Comparison of ENCODE assay signal across 31 cellular contexts in genomic region chr2:119616421-119616820, GRCh38.
"Had no signal": no experiment of that assay in that cellular context is flagged by ENCODE, and none has a peak within 500 bp of the region (broad histone marks: within the 10 kb centered on the region; RNA-seq: fewer than 3 reads in every experiment).

No MANE protein-coding gene starts in this region.

- H3K9me3 ChIP-seq: body of pancreas, SK-N-SH had no signal

- H3K36me3 Mint-ChIP-seq: T-cell had no signal

- DNase-seq: activated CD4-positive, alpha-beta T cell treated with anti-CD3 and anti-CD28 coated beads, Interleukin-2, amount 10 ng/mL, durations not matched to agents 7 days and 5 days; activated CD4-positive, alpha-beta T cell treated with anti-CD3 and anti-CD28 coated beads, Interleukin-2, amount 50 U/mL, for 48 hours; activated CD8-positive, alpha-beta memory T cell treated with anti-CD3 and anti-CD28 coated beads, Interleukin-2, amount 50 U/mL, for 4 hours; activated CD8-positive, alpha-beta T cell treated with anti-CD3 and anti-CD28 coated beads, Interleukin-2, amount 10 ng/mL, durations not matched to agents 7 days and 5 days; activated gamma-delta T cell treated with Interleukin-2 at 50 U/mL for 16 hours; activated naive CD4-positive, alpha-beta T cell treated with anti-CD3 and anti-CD28 coated beads for 36 hours; activated T-cell treated with anti-CD3 and anti-CD28 coated beads for 4 hours; activated T-cell treated with anti-CD3 and anti-CD28 coated beads, Interleukin-2, amount 50 U/mL, for 4 hours; adrenal gland; body of pancreas; Kasumi-1; KG1; MG63; NCI-H1092; NCI-H1436 treated with DMSO at 0.1 percent for 48 hours; NCI-H1694 treated with DMSO at 0.1 percent for 48 hours; NCI-H2029; NCI-H345; NCI-H510A; NCI-H526; NCI-H748 treated with DMSO at 0.1 percent for 48 hours; SHP77 treated with DMSO at 0.1 percent for 48 hours; SK-N-SH; T-cell; T-helper 17 cell; WERI-Rb-1 had no signal

- ATAC-seq: activated CD8-positive, alpha-beta T cell treated with anti-CD3 and anti-CD28 coated beads, Interleukin-2, amount 10 ng/mL, durations not matched to agents 7 days and 5 days; activated naive CD4-positive, alpha-beta T cell treated with anti-CD3 and anti-CD28 coated beads, Interleukin-2, amount 50 U/mL, for 72 hours; activated T-cell treated with anti-CD3 and anti-CD28 coated beads, Interleukin-2, amount 50 U/mL, for 4 hours; body of pancreas; Panc1; T-cell; T-helper 17 cell had no signal

- H3K4me3 Mint-ChIP-seq: activated CD4-positive, alpha-beta T cell treated with anti-CD3 and anti-CD28 coated beads, Interleukin-2, amount 10 ng/mL, durations not matched to agents 7 days and 5 days; activated CD8-positive, alpha-beta T cell treated with anti-CD3 and anti-CD28 coated beads, Interleukin-2, amount 10 ng/mL, durations not matched to agents 7 days and 5 days; activated naive CD4-positive, alpha-beta T cell treated with anti-CD3 and anti-CD28 coated beads for 36 hours; activated T-cell treated with anti-CD3 and anti-CD28 coated beads, Interleukin-2, amount 50 U/mL, for 4 hours; activated T-helper 1 cell treated with anti-CD3 and anti-CD28 coated beads, Interleukin-12 subunit alpha, Interleukin-12 subunit beta, Interleukin-2, Interleukin-4 antibody, amounts not matched to agents 30 ng/mL and 10 ng/mL and 1 ng/mL, durations not matched to agents 14 hours and 24 hours and 36 hours; T-cell; T-helper 17 cell had no signal

- H3K36me3 ChIP-seq: adrenal gland, breast epithelium, MG63, SJSA1, WERI-Rb-1 had no signal

- H3K27ac ChIP-seq: adrenal gland, body of pancreas, breast epithelium, SJSA1, WERI-Rb-1 had no signal

- H3K4me3 ChIP-seq: adrenal gland, body of pancreas, breast epithelium, MG63, SJSA1 had no signal

- H3K27ac Mint-ChIP-seq: activated CD4-positive, alpha-beta T cell treated with anti-CD3 and anti-CD28 coated beads, Interleukin-2, amount 10 ng/mL, durations not matched to agents 7 days and 5 days; activated CD8-positive, alpha-beta T cell treated with anti-CD3 and anti-CD28 coated beads, Interleukin-2, amount 10 ng/mL, durations not matched to agents 7 days and 5 days; activated naive CD4-positive, alpha-beta T cell treated with anti-CD3 and anti-CD28 coated beads for 36 hours; activated naive CD4-positive, alpha-beta T cell treated with anti-CD3 and anti-CD28 coated beads, Interleukin-2, amount 50 U/mL, for 72 hours; activated T-helper 1 cell treated with anti-CD3 and anti-CD28 coated beads, Interleukin-12 subunit alpha, Interleukin-12 subunit beta, Interleukin-2, Interleukin-4 antibody, amounts not matched to agents 30 ng/mL and 10 ng/mL and 1 ng/mL, durations not matched to agents 14 hours and 24 hours and 36 hours; T-cell; T-helper 17 cell had no signal

- H3K27me3 ChIP-seq: adrenal gland, body of pancreas, MG63, SJSA1 had no signal

- H3K4me1 ChIP-seq: adrenal gland, body of pancreas, breast epithelium, SJSA1 had no signal

- H3K4me1 Mint-ChIP-seq: activated CD4-positive, alpha-beta T cell treated with anti-CD3 and anti-CD28 coated beads, Interleukin-2, amount 10 ng/mL, durations not matched to agents 7 days and 5 days; T-cell; T-helper 17 cell had no signal
